Comparison of ENCODE assay signal across 8 cellular contexts in genomic region chr11:123083623-123084029, GRCh38. TPM values are rescaled to one million over a fixed set of nuclear protein-coding genes. Genes with fewer than 3 reads are reported as not detected.
DNase-seq lines count a peak whose midpoint lies in the region; ATAC-seq and TF ChIP-seq lines count a peak whose summit lies in the region.

No MANE protein-coding gene starts in this region.

- H3K27me3 Mint-ChIP-seq in activated CD8-positive, alpha-beta T cell treated with anti-CD3 and anti-CD28 coated beads, Interleukin-2, amount 10 ng/mL, durations not matched to agents 7 days and 5 days (ENCODE audit: low read depth): no peaks in the 10 kb centered on the region

- peak; percentile 32 for ATAC-seq in activated CD8-positive, alpha-beta T cell treated with anti-CD3 and anti-CD28 coated beads, Interleukin-2, amount 10 ng/mL, durations not matched to agents 7 days and 5 days
- ATAC-seq in omental fat pad (ENCODE audit: low FRiP score): peak; percentile 96
- ATAC-seq in HG03039 (IDR thresholded peaks at IDR 0.05; ENCODE audit: unreplicated experiment): no peak
- no peak for ATAC-seq in GM19328 (IDR thresholded peaks at IDR 0.05; ENCODE audit: unreplicated experiment)

- no peak for TF ChIP-seq CTCF in omental fat pad (IDR thresholded peaks at IDR 0.05)

- no peak overlapping the region for H3K27ac Mint-ChIP-seq in activated CD8-positive, alpha-beta T cell treated with anti-CD3 and anti-CD28 coated beads, Interleukin-2, amount 10 ng/mL, durations not matched to agents 7 days and 5 days

- H3K4me3 Mint-ChIP-seq in activated CD8-positive, alpha-beta T cell treated with anti-CD3 and anti-CD28 coated beads, Interleukin-2, amount 10 ng/mL, durations not matched to agents 7 days and 5 days: no peak overlapping the region

- no peaks in the 10 kb centered on the region for H3K9me3 Mint-ChIP-seq in activated CD8-positive, alpha-beta T cell treated with anti-CD3 and anti-CD28 coated beads, Interleukin-2, amount 10 ng/mL, durations not matched to agents 7 days and 5 days (ENCODE audit: insufficient read depth)

- POLR2A ChIA-PET in activated CD8-positive, alpha-beta T cell treated with anti-CD3 and anti-CD28 coated beads, Interleukin-2, amount 10 ng/mL, durations not matched to agents 7 days and 5 days (lab: Charles Lee): interaction anchor here (0.7 kb wide), 1 partner anchor 14 kb away, joined by 3 read pairs; no protein-coding TSS in a partner anchor

- CTCF ChIA-PET in activated CD8-positive, alpha-beta T cell treated with anti-CD3 and anti-CD28 coated beads, Interleukin-2, amount 10 ng/mL, durations not matched to agents 7 days and 5 days (lab: Charles Lee): interaction anchor here (0.9 to 2.0 kb wide), 7 partner anchors 10 to 178 kb away, joined by 3 to 7 read pairs (median 5); no protein-coding TSS in a partner anchor

- H3K4me1 Mint-ChIP-seq in activated CD8-positive, alpha-beta T cell treated with anti-CD3 and anti-CD28 coated beads, Interleukin-2, amount 10 ng/mL, durations not matched to agents 7 days and 5 days (ENCODE audit: low read depth): peaks cover 50% of the 10 kb centered on the region

- H3K36me3 Mint-ChIP-seq in activated CD8-positive, alpha-beta T cell treated with anti-CD3 and anti-CD28 coated beads, Interleukin-2, amount 10 ng/mL, durations not matched to agents 7 days and 5 days (ENCODE audit: low read depth): peaks cover 9% of the 10 kb centered on the region

- DNase-seq in EL (peak; percentile 95), NCI-H460 (ENCODE audit: extremely low read depth, low read depth) (peak; percentile 63), fibroblast of gingiva (ENCODE audit: low read depth) (peak; percentile 93), omental fat pad (ENCODE audit: low spot score) (peak; percentile 95), ureter (ENCODE audit: low spot score) (peak; percentile 88)
- peak; percentile 54 for DNase-seq in activated CD8-positive, alpha-beta T cell treated with anti-CD3 and anti-CD28 coated beads, Interleukin-2, amount 10 ng/mL, durations not matched to agents 7 days and 5 days

RNA-seq across cellular contexts. Expression of gene HSPA8, which starts 21.7 kb away (rescaled TPM):
- 1,170 and 1,176 TPM in 2 replicates for total RNA-seq in NCI-H460 (2014; rRNA removed; shearing (Covaris generic))
- polyA plus RNA-seq in NCI-H460 (2014; cell fraction: nucleus; rRNA removed): 1,029 and 1,131 TPM in 2 replicates
- total RNA-seq in activated CD8-positive, alpha-beta T cell treated with anti-CD3 and anti-CD28 coated beads, Interleukin-2, amount 10 ng/mL, durations not matched to agents 7 days and 5 days: 1,000 to 10,000 TPM; 2,408 to 2,413 TPM
- total RNA-seq in omental fat pad (1,000 to 10,000 TPM in 2 of 4 donors, 100 to 1,000 TPM in 2; 751 to 1,858 (median 1,218) TPM), ureter (1,206 TPM)

Comparison
In these comparisons a context has a peak if more than half of its experiments do, and no peak if none do; other contexts are left out.
1. ATAC-seq: peak in activated CD8-positive, alpha-beta T cell treated with anti-CD3 and anti-CD28 coated beads, Interleukin-2, amount 10 ng/mL, durations not matched to agents 7 days and 5 days (single experiment) and omental fat pad (single experiment); none in HG03039 (single experiment) and GM19328 (single experiment).
2. Peak in every context shown above with its lines, with median percentiles within 50 percentile points of each other: DNase-seq.